In the genomic region with DNA sequence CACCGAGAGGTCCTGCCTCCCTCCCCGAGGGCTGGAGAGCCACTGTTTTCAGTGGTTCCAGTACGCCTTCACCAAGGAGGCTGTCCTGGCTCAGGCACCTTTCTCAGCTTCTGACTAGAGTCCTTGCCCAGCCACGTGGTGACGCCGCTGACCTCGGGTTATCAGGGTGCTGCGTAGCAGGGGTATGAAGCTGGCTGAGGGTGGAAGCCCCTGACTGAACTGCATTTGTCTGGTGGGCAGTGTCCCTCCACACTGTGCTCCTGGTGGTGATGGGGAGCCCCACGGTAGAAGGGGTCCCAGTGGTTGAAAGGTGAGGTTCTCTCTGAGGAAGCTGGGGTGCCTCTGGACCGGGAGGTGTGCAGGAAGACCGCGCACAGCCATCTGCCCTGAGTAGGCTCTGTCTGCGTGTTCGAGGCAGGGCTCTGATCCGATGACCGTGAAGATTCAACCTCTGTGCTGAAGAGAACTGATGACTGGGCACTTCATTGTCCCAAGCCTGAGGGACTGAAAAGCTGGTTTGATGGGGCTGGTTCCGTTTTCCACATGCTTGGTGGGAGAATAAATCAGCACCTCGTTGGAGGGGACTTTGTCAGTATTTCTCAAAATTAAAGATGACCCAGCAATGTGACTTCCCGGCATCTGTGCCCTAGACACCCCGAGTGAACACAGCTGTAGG, we compare ENCODE assay signal across 1 cellular context.
TF ChIP-seq lines count a peak whose summit lies in the region.

No MANE protein-coding gene starts in this region.

TF ChIP-seq in GM23338, 12 proteins besides CTCF, POLR2A, EP300 and RAD21:
- TF ChIP-seq JUNB (IDR thresholded peaks at IDR 0.05; ENCODE audit: unreplicated experiment): no peak
- TF ChIP-seq ZNF114 (CRISPR knock-in tag; IDR thresholded peaks at IDR 0.05): no peak
- no peak for TF ChIP-seq EZH2phosphoT487 (IDR thresholded peaks at IDR 0.05; ENCODE audit: unreplicated experiment)
- TF ChIP-seq, protein P1, sequence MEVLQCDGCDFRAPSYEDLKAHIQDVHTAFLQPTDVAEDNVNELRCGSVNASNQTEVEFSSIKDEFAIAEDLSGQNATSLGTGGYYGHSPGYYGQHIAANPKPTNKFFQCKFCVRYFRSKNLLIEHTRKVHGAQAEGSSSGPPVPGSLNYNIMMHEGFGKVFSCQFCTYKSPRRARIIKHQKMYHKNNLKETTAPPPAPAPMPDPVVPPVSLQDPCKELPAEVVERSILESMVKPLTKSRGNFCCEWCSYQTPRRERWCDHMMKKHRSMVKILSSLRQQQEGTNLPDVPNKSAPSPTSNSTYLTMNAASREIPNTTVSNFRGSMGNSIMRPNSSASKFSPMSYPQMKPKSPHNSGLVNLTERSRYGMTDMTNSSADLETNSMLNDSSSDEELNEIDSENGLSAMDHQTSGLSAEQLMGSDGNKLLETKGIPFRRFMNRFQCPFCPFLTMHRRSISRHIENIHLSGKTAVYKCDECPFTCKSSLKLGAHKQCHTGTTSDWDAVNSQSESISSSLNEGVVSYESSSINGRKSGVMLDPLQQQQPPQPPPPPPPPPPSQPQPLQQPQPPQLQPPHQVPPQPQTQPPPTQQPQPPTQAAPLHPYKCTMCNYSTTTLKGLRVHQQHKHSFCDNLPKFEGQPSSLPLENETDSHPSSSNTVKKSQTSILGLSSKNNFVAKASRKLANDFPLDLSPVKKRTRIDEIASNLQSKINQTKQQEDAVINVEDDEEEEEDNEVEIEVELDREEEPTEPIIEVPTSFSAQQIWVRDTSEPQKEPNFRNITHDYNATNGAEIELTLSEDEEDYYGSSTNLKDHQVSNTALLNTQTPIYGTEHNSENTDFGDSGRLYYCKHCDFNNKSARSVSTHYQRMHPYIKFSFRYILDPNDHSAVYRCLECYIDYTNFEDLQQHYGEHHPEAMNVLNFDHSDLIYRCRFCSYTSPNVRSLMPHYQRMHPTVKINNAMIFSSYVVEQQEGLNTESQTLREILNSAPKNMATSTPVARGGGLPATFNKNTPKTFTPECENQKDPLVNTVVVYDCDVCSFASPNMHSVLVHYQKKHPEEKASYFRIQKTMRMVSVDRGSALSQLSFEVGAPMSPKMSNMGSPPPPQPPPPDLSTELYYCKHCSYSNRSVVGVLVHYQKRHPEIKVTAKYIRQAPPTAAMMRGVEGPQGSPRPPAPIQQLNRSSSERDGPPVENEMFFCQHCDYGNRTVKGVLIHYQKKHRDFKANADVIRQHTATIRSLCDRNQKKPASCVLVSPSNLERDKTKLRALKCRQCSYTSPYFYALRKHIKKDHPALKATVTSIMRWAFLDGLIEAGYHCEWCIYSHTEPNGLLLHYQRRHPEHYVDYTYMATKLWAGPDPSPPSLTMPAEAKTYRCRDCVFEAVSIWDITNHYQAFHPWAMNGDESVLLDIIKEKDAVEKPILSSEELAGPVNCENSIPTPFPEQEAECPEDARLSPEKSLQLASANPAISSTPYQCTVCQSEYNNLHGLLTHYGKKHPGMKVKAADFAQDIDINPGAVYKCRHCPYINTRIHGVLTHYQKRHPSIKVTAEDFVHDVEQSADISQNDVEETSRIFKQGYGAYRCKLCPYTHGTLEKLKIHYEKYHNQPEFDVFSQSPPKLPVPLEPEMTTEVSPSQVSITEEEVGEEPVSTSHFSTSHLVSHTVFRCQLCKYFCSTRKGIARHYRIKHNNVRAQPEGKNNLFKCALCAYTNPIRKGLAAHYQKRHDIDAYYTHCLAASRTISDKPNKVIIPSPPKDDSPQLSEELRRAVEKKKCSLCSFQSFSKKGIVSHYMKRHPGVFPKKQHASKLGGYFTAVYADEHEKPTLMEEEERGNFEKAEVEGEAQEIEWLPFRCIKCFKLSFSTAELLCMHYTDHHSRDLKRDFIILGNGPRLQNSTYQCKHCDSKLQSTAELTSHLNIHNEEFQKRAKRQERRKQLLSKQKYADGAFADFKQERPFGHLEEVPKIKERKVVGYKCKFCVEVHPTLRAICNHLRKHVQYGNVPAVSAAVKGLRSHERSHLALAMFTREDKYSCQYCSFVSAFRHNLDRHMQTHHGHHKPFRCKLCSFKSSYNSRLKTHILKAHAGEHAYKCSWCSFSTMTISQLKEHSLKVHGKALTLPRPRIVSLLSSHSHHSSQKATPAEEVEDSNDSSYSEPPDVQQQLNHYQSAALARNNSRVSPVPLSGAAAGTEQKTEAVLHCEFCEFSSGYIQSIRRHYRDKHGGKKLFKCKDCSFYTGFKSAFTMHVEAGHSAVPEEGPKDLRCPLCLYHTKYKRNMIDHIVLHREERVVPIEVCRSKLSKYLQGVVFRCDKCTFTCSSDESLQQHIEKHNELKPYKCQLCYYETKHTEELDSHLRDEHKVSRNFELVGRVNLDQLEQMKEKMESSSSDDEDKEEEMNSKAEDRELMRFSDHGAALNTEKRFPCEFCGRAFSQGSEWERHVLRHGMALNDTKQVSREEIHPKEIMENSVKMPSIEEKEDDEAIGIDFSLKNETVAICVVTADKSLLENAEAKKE (CRISPR knock-in tag; IDR thresholded peaks at IDR 0.05): no peak
- TF ChIP-seq, protein P2, sequence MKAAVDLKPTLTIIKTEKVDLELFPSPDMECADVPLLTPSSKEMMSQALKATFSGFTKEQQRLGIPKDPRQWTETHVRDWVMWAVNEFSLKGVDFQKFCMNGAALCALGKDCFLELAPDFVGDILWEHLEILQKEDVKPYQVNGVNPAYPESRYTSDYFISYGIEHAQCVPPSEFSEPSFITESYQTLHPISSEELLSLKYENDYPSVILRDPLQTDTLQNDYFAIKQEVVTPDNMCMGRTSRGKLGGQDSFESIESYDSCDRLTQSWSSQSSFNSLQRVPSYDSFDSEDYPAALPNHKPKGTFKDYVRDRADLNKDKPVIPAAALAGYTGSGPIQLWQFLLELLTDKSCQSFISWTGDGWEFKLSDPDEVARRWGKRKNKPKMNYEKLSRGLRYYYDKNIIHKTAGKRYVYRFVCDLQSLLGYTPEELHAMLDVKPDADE (IDR thresholded peaks at IDR 0.05): no peak
- TF ChIP-seq POLR2AphosphoS5 (IDR thresholded peaks at IDR 0.05; ENCODE audit: low read depth): no peak
- no peak for TF ChIP-seq STAT1 (IDR thresholded peaks at IDR 0.05; ENCODE audit: unreplicated experiment)
